ENCODE assay signal across 2 cellular contexts in genomic region chr9:121633736-121634135, GRCh38.
A peak's percentile ranks its signal among the peaks of the same experiment; 100 is the strongest.
TF ChIP-seq lines count a peak whose summit lies in the region.

No MANE protein-coding gene starts in this region.

TF ChIP-seq in HEK293T, 16 proteins besides CTCF, POLR2A, EP300 and RAD21 (continued from another document):
- TF ChIP-seq, protein P1, sequence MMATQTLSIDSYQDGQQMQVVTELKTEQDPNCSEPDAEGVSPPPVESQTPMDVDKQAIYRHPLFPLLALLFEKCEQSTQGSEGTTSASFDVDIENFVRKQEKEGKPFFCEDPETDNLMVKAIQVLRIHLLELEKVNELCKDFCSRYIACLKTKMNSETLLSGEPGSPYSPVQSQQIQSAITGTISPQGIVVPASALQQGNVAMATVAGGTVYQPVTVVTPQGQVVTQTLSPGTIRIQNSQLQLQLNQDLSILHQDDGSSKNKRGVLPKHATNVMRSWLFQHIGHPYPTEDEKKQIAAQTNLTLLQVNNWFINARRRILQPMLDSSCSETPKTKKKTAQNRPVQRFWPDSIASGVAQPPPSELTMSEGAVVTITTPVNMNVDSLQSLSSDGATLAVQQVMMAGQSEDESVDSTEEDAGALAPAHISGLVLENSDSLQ (IDR thresholded peaks at IDR 0.05), result peak; percentile 47
TF ChIP-seq in HEK293T: peak in this region for 1.

TF ChIP-seq in GM12878, 131 proteins besides CTCF, POLR2A, EP300 and RAD21 (continued from another document):
- TF ChIP-seq ZBTB33 (IDR thresholded peaks at IDR 0.05), result no peak
